18 cellular contexts compared by ENCODE assay signal in the genomic region with DNA sequence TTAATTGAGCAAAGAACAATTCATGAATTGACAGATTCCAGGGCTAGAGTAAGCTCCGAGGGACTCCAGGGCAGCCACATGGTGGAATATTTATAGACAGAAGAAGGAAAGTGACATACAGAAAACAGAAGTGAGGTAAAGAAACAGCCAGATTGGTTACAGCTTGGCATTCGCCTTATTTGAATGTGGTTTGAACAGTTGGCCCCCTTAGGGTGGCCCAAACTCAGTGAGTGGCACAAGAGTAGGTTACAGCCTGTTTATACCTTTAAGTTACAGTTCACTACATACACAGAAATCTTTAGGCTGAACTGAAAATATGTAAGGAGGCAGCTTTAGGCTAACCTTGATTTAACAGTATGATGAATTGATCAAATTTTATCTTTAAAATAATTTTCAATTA.
DNase-seq lines count a peak whose midpoint lies in the region; ATAC-seq and TF ChIP-seq lines count a peak whose summit lies in the region.
"Had no signal": no experiment of that assay in that cellular context is flagged by ENCODE, and none has a peak within 500 bp of the region (broad histone marks: within the 10 kb centered on the region; RNA-seq: fewer than 3 reads in every experiment).

No MANE protein-coding gene starts in this region.

- ATAC-seq in stimulated activated naive B cell treated with anti-CD40 and anti-IgM and Interleukin-4, amounts not matched to agents 10 μg/mL and 1 μg/mL and 100 μg/mL, for 72 hours (replicated peaks): peak; percentile 82 to 97
- ATAC-seq in activated CD8-positive, alpha-beta memory T cell treated with anti-CD3 and anti-CD28 coated beads, Interleukin-2, amount 10 ng/mL, durations not matched to agents 7 days and 5 days: no peak

- H3K9me3 Mint-ChIP-seq in stimulated activated naive B cell treated with anti-CD40 and anti-IgM and Interleukin-4, amounts not matched to agents 10 μg/mL and 1 μg/mL and 100 μg/mL, for 72 hours: no peaks in the 10 kb centered on the region
- no peaks in the 10 kb centered on the region for H3K9me3 Mint-ChIP-seq in activated CD8-positive, alpha-beta memory T cell treated with anti-CD3 and anti-CD28 coated beads, Interleukin-2, amount 10 ng/mL, durations not matched to agents 7 days and 5 days (ENCODE audit: low read depth)
- H3K9me3 Mint-ChIP-seq: CD8-positive, alpha-beta memory T cell; IgD-negative memory B cell had no signal

- CTCF ChIA-PET in activated CD8-positive, alpha-beta memory T cell treated with anti-CD3 and anti-CD28 coated beads, Interleukin-2, amount 10 ng/mL, durations not matched to agents 7 days and 5 days (lab: Charles Lee): no interaction called here

- H3K27ac ChIP-seq in iPS-20b (ENCODE audit: low read length) (no peak overlapping the region), thyroid gland (no peak overlapping the region)
- H3K27ac ChIP-seq: 22Rv1, BLaER1 had no signal

- DNase-seq in DMS 273 (lab: John Stamatoyannopoulos, UW; ENCODE audit: unreplicated experiment) (peak; percentile 1), DMS 273 treated with DMSO at 0.1 percent for 48 hours (lab: John Stamatoyannopoulos, UW) (no peak), NOMO-1 treated with DMSO at 0.1 percent for 48 hours (lab: John Stamatoyannopoulos, UW; ENCODE audit: unreplicated experiment) (peak; percentile 55), GF-D8 (lab: John Stamatoyannopoulos, UW) (no peak), thyroid gland (no peak)
- no peak for DNase-seq in stimulated activated naive B cell treated with anti-CD40 and anti-IgM and Interleukin-4, amounts not matched to agents 10 μg/mL and 1 μg/mL and 100 μg/mL, for 72 hours
- no peak for DNase-seq in activated CD8-positive, alpha-beta memory T cell treated with anti-CD3 and anti-CD28 coated beads, Interleukin-2, amount 10 ng/mL, durations not matched to agents 7 days and 5 days
- DNase-seq: CD8-positive, alpha-beta memory T cell; GOT3; NCI-H1092 treated with DMSO at 0.1 percent for 48 hours; NCI-H187; NCI-H446; OCI-M1; RPMI8226 had no signal

- intact Hi-C loops in thyroid gland (cut with DNase I): no loop called here

- H3K4me1 ChIP-seq in iPS-20b (ENCODE audit: insufficient read depth, low read length): peaks cover 17% of the 10 kb centered on the region; the same call in 1 of the 2 replicates
- H3K4me1 ChIP-seq in thyroid gland: no peaks in the 10 kb centered on the region

- H3K27me3 Mint-ChIP-seq in stimulated activated naive B cell treated with anti-CD40 and anti-IgM and Interleukin-4, amounts not matched to agents 10 μg/mL and 1 μg/mL and 100 μg/mL, for 72 hours: no peaks in the 10 kb centered on the region
- peaks cover 9% of the 10 kb centered on the region for H3K27me3 Mint-ChIP-seq in activated CD8-positive, alpha-beta memory T cell treated with anti-CD3 and anti-CD28 coated beads, Interleukin-2, amount 10 ng/mL, durations not matched to agents 7 days and 5 days
- H3K27me3 Mint-ChIP-seq: IgD-negative memory B cell had no signal

- no peaks in the 10 kb centered on the region for H3K27me3 ChIP-seq in iPS-20b (ENCODE audit: insufficient read depth, low read length)
- no peaks in the 10 kb centered on the region for H3K27me3 ChIP-seq in thyroid gland
- H3K27me3 ChIP-seq: BLaER1 had no signal

- no peaks in the 10 kb centered on the region for H3K9me3 ChIP-seq in iPS-20b (ENCODE audit: insufficient read depth, low read depth, low read length)
- H3K9me3 ChIP-seq in thyroid gland: no peaks in the 10 kb centered on the region
- H3K9me3 ChIP-seq: BLaER1 had no signal

- 67% methylated on average over 2 of the region's 2 CpGs for WGBS in thyroid gland, 2 donors

- H3K36me3 ChIP-seq in iPS-20b (ENCODE audit: insufficient read depth, low read depth, low read length) (no peaks in the 10 kb centered on the region), thyroid gland (no peaks in the 10 kb centered on the region)
- H3K36me3 ChIP-seq: BLaER1 had no signal

- no peak overlapping the region for H3K27ac Mint-ChIP-seq in stimulated activated naive B cell treated with anti-CD40 and anti-IgM and Interleukin-4, amounts not matched to agents 10 μg/mL and 1 μg/mL and 100 μg/mL, for 72 hours
- no peak overlapping the region for H3K27ac Mint-ChIP-seq in activated CD8-positive, alpha-beta memory T cell treated with anti-CD3 and anti-CD28 coated beads, Interleukin-2, amount 10 ng/mL, durations not matched to agents 7 days and 5 days
- H3K27ac Mint-ChIP-seq: CD8-positive, alpha-beta memory T cell; IgD-negative memory B cell had no signal

- 0 out of 2 replicates have a peak overlapping the region, but pooled peaks have one; percentile 2 for H3K4me3 ChIP-seq in iPS-20b (ENCODE audit: low read length)
- no peak overlapping the region for H3K4me3 ChIP-seq in thyroid gland (replicated peaks in 1 of 3)
- H3K4me3 ChIP-seq: BLaER1 had no signal

- no peak overlapping the region for H3K9ac ChIP-seq in iPS-20b (ENCODE audit: low read depth, low read length)
- H3K9ac ChIP-seq: BLaER1 had no signal

- H3K36me3 Mint-ChIP-seq in stimulated activated naive B cell treated with anti-CD40 and anti-IgM and Interleukin-4, amounts not matched to agents 10 μg/mL and 1 μg/mL and 100 μg/mL, for 72 hours: no peaks in the 10 kb centered on the region
- H3K36me3 Mint-ChIP-seq in activated CD8-positive, alpha-beta memory T cell treated with anti-CD3 and anti-CD28 coated beads, Interleukin-2, amount 10 ng/mL, durations not matched to agents 7 days and 5 days: no peaks in the 10 kb centered on the region
- H3K36me3 Mint-ChIP-seq: CD8-positive, alpha-beta memory T cell; IgD-negative memory B cell had no signal

- H3K4me3 Mint-ChIP-seq in stimulated activated naive B cell treated with anti-CD40 and anti-IgM and Interleukin-4, amounts not matched to agents 10 μg/mL and 1 μg/mL and 100 μg/mL, for 72 hours: no peak overlapping the region
- no peak overlapping the region for H3K4me3 Mint-ChIP-seq in activated CD8-positive, alpha-beta memory T cell treated with anti-CD3 and anti-CD28 coated beads, Interleukin-2, amount 10 ng/mL, durations not matched to agents 7 days and 5 days
- H3K4me3 Mint-ChIP-seq: CD8-positive, alpha-beta memory T cell had no signal

- H3K4me1 Mint-ChIP-seq in stimulated activated naive B cell treated with anti-CD40 and anti-IgM and Interleukin-4, amounts not matched to agents 10 μg/mL and 1 μg/mL and 100 μg/mL, for 72 hours: peaks cover 2 to 13% of the 10 kb centered on the region in 2 donors
- H3K4me1 Mint-ChIP-seq in activated CD8-positive, alpha-beta memory T cell treated with anti-CD3 and anti-CD28 coated beads, Interleukin-2, amount 10 ng/mL, durations not matched to agents 7 days and 5 days: no peaks in the 10 kb centered on the region
- H3K4me1 Mint-ChIP-seq: CD8-positive, alpha-beta memory T cell had no signal

- no peak for TF ChIP-seq CTCF in thyroid gland (IDR thresholded peaks at IDR 0.05)

- no peak for TF ChIP-seq POLR2A in thyroid gland (IDR thresholded peaks at IDR 0.05)

Comparison
In these comparisons a context has a peak if more than half of its experiments do, and no peak if none do; other contexts are left out.
1. DNase-seq: peak in DMS 273 (single experiment) and NOMO-1 treated with DMSO at 0.1 percent for 48 hours (single experiment); none in DMS 273 treated with DMSO at 0.1 percent for 48 hours (single experiment), stimulated activated naive B cell treated with anti-CD40 and anti-IgM and Interleukin-4, amounts not matched to agents 10 μg/mL and 1 μg/mL and 100 μg/mL, for 72 hours (single experiment), GF-D8 (single experiment), thyroid gland (0 of 2) and activated CD8-positive, alpha-beta memory T cell treated with anti-CD3 and anti-CD28 coated beads, Interleukin-2, amount 10 ng/mL, durations not matched to agents 7 days and 5 days (single experiment).